1 cellular context compared by ENCODE assay signal in the genomic region with DNA sequence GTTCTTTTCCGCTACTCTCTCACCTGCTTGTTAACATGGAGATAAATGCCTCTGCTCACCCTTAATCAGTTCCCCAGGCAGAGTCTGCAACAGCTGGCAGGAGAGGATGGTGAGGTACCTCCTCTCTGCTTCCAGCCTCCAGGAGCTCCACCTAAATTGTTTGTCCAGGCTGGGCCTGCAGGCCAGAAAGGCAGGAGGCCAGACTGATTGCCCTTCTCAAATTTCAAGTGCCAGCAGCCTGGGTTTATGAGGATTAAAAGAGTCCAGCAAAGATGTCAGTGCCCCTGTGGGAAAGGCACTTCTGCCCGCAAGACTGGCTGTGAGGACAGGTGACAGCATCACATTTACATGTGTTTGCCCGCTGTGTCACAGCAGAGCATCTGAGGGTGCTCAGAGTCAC.
TF ChIP-seq lines count a peak whose summit lies in the region.

No MANE protein-coding gene starts in this region.

TF ChIP-seq in GM23338, 12 proteins besides CTCF, POLR2A, EP300 and RAD21 (continued from another document):
- no peak for TF ChIP-seq ZNF462 (CRISPR knock-in tag; IDR thresholded peaks at IDR 0.05)
- TF ChIP-seq ZNF331 (CRISPR knock-in tag; IDR thresholded peaks at IDR 0.05; ENCODE audit: low read depth), result no peak
- no peak for TF ChIP-seq POLR2AphosphoS5 (IDR thresholded peaks at IDR 0.05; ENCODE audit: low read depth)
- TF ChIP-seq EZH2phosphoT487 (IDR thresholded peaks at IDR 0.05; ENCODE audit: unreplicated experiment), result no peak
- TF ChIP-seq ETS1 (IDR thresholded peaks at IDR 0.05), result no peak
